ENCODE assay signal across 8 cellular contexts in genomic region chr1:43358746-43359693, GRCh38. TPM values are rescaled to one million over a fixed set of nuclear protein-coding genes. Genes with fewer than 3 reads are reported as not detected.
DNase-seq lines count a peak whose midpoint lies in the region; ATAC-seq and TF ChIP-seq lines count a peak whose summit lies in the region.

Gene CDC20 (plus strand): TSS chr1:43358981. CDS start chr1:43359216, 235 bp downstream.

- peaks cover 54% of the 10 kb centered on the region for H3K4me1 Mint-ChIP-seq in dendritic cell treated with granulocyte-macrophage colony-stimulating factor and Interleukin-4, amounts not matched to agents 40 ng/mL and 50 ng/mL, for 4 days (ENCODE audit: low read depth)

- no peak for TF ChIP-seq CTCF in left lung (IDR thresholded peaks at IDR 0.05)

- H3K27me3 ChIP-seq in left lung, result no peaks in the 10 kb centered on the region

- ATAC-seq in GM19372 (IDR thresholded peaks at IDR 0.05; ENCODE audit: low read depth, unreplicated experiment) (peak; percentile 95), HG03558 (IDR thresholded peaks at IDR 0.05; ENCODE audit: extremely low read depth, unreplicated experiment) (peak; percentile 83), left lung (peak; percentile 98)

- H3K27ac Mint-ChIP-seq in dendritic cell treated with granulocyte-macrophage colony-stimulating factor and Interleukin-4, amounts not matched to agents 40 ng/mL and 50 ng/mL, for 4 days, result peak within 1 kb of the TSS; percentile 97

- peaks cover 6 to 39% of the 10 kb centered on the region in 2 donors for H3K36me3 ChIP-seq in left lung

- no peaks in the 10 kb centered on the region for H3K27me3 Mint-ChIP-seq in dendritic cell treated with granulocyte-macrophage colony-stimulating factor and Interleukin-4, amounts not matched to agents 40 ng/mL and 50 ng/mL, for 4 days

- no peaks in the 10 kb centered on the region for H3K9me3 ChIP-seq in left lung

- peaks cover 13 to 43% of the 10 kb centered on the region in 2 donors for H3K4me1 ChIP-seq in left lung

- no peaks in the 10 kb centered on the region for H3K9me3 Mint-ChIP-seq in dendritic cell treated with granulocyte-macrophage colony-stimulating factor and Interleukin-4, amounts not matched to agents 40 ng/mL and 50 ng/mL, for 4 days

- H3K27ac ChIP-seq in left lung, result peak within 1 kb of the TSS; percentile 94 to 98

- intact Hi-C loops in dendritic cell treated with granulocyte-macrophage colony-stimulating factor and Interleukin-4, amounts not matched to agents 40 ng/mL and 50 ng/mL, for 4 days (cut with micrococcal nuclease), result loop anchor here (1.0 to 5.0 kb wide), 3 partner anchors 9 to 122 kb away; partner anchors contain the start of genes ELOVL1, MED8 and SZT2
- intact Hi-C loops in left lung (cut with DNase I), result no loop called here

- DNase-seq in C1 segment of cervical spinal cord (lab: John Stamatoyannopoulos, UW) (peak; percentile 56 to 96 (median 92)), NCI-H748 treated with DMSO at 0.1 percent for 48 hours (lab: John Stamatoyannopoulos, UW) (peak; percentile 100), left lung (peak; percentile 99)
- DNase-seq in activated CD4-positive, alpha-beta T cell treated with anti-CD3 and anti-CD28 coated beads, Interleukin-2, amount 50 U/mL, for 24 hours (ENCODE audit: low read depth in 1 of 2, low spot score in 1 of 2), result peak; percentile 97 to 100
- DNase-seq in stimulated activated CD4-positive, alpha-beta T cell treated with anti-CD3 and anti-CD28 coated beads, Interleukin-2, amount 100 ng/mL, for 48 hours, result peak; percentile 98

- H3K36me3 Mint-ChIP-seq in dendritic cell treated with granulocyte-macrophage colony-stimulating factor and Interleukin-4, amounts not matched to agents 40 ng/mL and 50 ng/mL, for 4 days (ENCODE audit: low read depth), result peaks cover 62% of the 10 kb centered on the region

- H3K4me3 ChIP-seq in left lung, result peak within 1 kb of the TSS; percentile 64 to 68

- H3K4me3 Mint-ChIP-seq in dendritic cell treated with granulocyte-macrophage colony-stimulating factor and Interleukin-4, amounts not matched to agents 40 ng/mL and 50 ng/mL, for 4 days, result peak within 1 kb of the TSS; percentile 91

RNA-seq across cellular contexts. Expression of gene CDC20, which starts in this region (rescaled TPM):
- 10 to 100 TPM in 1 of 2 donors, 1 to 10 TPM in 1; 7.9 to 18.0 TPM for total RNA-seq in left lung

Comparison
In these comparisons a context has a peak if more than half of its experiments do, and no peak if none do; other contexts are left out.
1. Peak in every context shown above with its lines: DNase-seq, ATAC-seq, H3K4me3 ChIP-seq and H3K27ac ChIP-seq.